Comparison of ENCODE assay signal across 10 cellular contexts in the genomic region with DNA sequence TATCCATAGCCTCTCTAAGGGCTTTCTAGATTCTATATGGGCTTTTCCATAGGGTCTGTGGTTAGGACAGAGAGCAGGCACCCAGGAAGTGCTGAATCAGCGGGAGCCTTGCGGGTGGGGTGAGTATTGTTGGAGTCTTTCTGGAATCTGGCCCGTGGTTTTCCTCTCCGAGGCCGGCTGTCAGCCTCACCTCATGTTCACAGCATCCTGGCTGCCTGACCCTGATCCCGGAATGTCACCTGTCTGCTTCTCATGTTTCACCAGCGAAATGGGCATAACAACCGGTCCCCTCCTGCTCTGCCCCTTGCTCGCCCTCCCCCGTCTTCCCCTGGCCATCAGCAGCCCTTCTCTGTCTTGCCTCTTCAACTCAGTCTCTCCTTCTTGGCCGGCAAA. TPM values are rescaled to one million over a fixed set of nuclear protein-coding genes. Genes with fewer than 3 reads are reported as not detected.
A peak's percentile ranks its signal among the peaks of the same experiment; 100 is the strongest.
DNase-seq lines count a peak whose midpoint lies in the region; ATAC-seq and TF ChIP-seq lines count a peak whose summit lies in the region.
"Had no signal": no experiment of that assay in that cellular context is flagged by ENCODE, and none has a peak within 500 bp of the region (broad histone marks: within the 10 kb centered on the region; RNA-seq: fewer than 3 reads in every experiment).

No MANE protein-coding gene starts in this region.

- TF ChIP-seq EP300 in Ishikawa (IDR thresholded peaks at IDR 0.05; ENCODE audit: borderline replicate concordance) = peak; percentile 90

- H3K9me3 Mint-ChIP-seq in CD8-positive, alpha-beta T cell = no peaks in the 10 kb centered on the region
- H3K9me3 Mint-ChIP-seq in natural killer cell = no peaks in the 10 kb centered on the region

- H3K36me3 ChIP-seq in CD8-positive, alpha-beta T cell (ENCODE audit: insufficient read depth, low read length) = no peaks in the 10 kb centered on the region

- DNase-seq in CD8-positive, alpha-beta T cell = no peak
- DNase-seq in natural killer cell (no peak), head of caudate nucleus (no peak), SKM-1 treated with dmso at 0.1 percent for 144 hours (lab: John Stamatoyannopoulos, UW; ENCODE audit: unreplicated experiment) (no peak), epidermal melanocyte (ENCODE audit: insufficient read length, low spot score) (no peak), NCI-H2081 (lab: John Stamatoyannopoulos, UW) (no peak)
- DNase-seq: NCI-H187, retina had no signal

- peaks cover 60% of the 10 kb centered on the region for H3K4me1 ChIP-seq in CD8-positive, alpha-beta T cell (ENCODE audit: insufficient read depth, low read length)

- no peaks in the 10 kb centered on the region for H3K9me3 ChIP-seq in CD8-positive, alpha-beta T cell (ENCODE audit: low read length)

- no peak; the same call in 1 of the 2 replicates for TF ChIP-seq RAD21 in Ishikawa (IDR thresholded peaks at IDR 0.05; ENCODE audit: low read depth)

- no peaks in the 10 kb centered on the region for H3K27me3 Mint-ChIP-seq in CD8-positive, alpha-beta T cell (ENCODE audit: low read depth)
- H3K27me3 Mint-ChIP-seq in natural killer cell (ENCODE audit: low read depth in 2 of 2) = no peaks in the 10 kb centered on the region

- H3K27ac ChIP-seq in CD8-positive, alpha-beta T cell (ENCODE audit: low read depth, low read length) = no peak overlapping the region
- peak overlapping the region; percentile 86 for H3K27ac ChIP-seq in cingulate gyrus (ENCODE audit: low read depth, low read length)

- peak overlapping the region; percentile 67 for H3K27ac Mint-ChIP-seq in CD8-positive, alpha-beta T cell
- H3K27ac Mint-ChIP-seq in natural killer cell = peak overlapping the region; percentile 74 to 88

- no peak overlapping the region for H3K4me3 ChIP-seq in CD8-positive, alpha-beta T cell (ENCODE audit: low read depth, low read length)

- H3K4me3 Mint-ChIP-seq in CD8-positive, alpha-beta T cell = peak overlapping the region; percentile 3
- peak overlapping the region; percentile 72 for H3K4me3 Mint-ChIP-seq in natural killer cell

- CTCF ChIA-PET in CD8-positive, alpha-beta T cell (lab: Charles Lee) = no interaction called here

- H3K36me3 Mint-ChIP-seq in CD8-positive, alpha-beta T cell = no peaks in the 10 kb centered on the region
- no peaks in the 10 kb centered on the region for H3K36me3 Mint-ChIP-seq in natural killer cell

- H3K4me1 Mint-ChIP-seq in CD8-positive, alpha-beta T cell (ENCODE audit: low read depth) = peaks cover 60% of the 10 kb centered on the region
- H3K4me1 Mint-ChIP-seq in natural killer cell = peaks cover 36 to 42% of the 10 kb centered on the region in 2 donors

- no peak for TF ChIP-seq CTCF in CD8-positive, alpha-beta T cell (IDR thresholded peaks at IDR 0.05)
- TF ChIP-seq CTCF in natural killer cell (IDR thresholded peaks at IDR 0.05) = no peak

- POLR2A ChIA-PET in CD8-positive, alpha-beta T cell (lab: Charles Lee) = no interaction called here

- intact Hi-C loops in CD8-positive, alpha-beta T cell (cut with DNase I, micrococcal nuclease) = no loop called here
- intact Hi-C loops in natural killer cell (cut with micrococcal nuclease) = no loop called here
- intact Hi-C loops in head of caudate nucleus (cut with DNase I) = no loop called here

- no peak for ATAC-seq in CD8-positive, alpha-beta T cell
- no peak for ATAC-seq in natural killer cell

- H3K27me3 ChIP-seq in CD8-positive, alpha-beta T cell (ENCODE audit: insufficient read depth, low read length) = no peaks in the 10 kb centered on the region

TF ChIP-seq in Ishikawa, 13 proteins besides CTCF, POLR2A, EP300 and RAD21:
- TF ChIP-seq TEAD4 (IDR thresholded peaks at IDR 0.05) (peak; percentile 95), TAF1 (IDR thresholded peaks at IDR 0.05; ENCODE audit: low read depth) (no peak), EGR1 (IDR thresholded peaks at IDR 0.05) (no peak), NFIC (IDR thresholded peaks at IDR 0.05) (peak; percentile 82), YY1 (IDR thresholded peaks at IDR 0.05; ENCODE audit: low read depth) (peak; percentile 53; the same call in 1 of the 2 replicates), CEBPB (IDR thresholded peaks at IDR 0.05) (0 out of 2 replicates have a peak, but pooled peaks have one; percentile 28), FOXM1 (IDR thresholded peaks at IDR 0.05; ENCODE audit: borderline replicate concordance, low read depth) (peak; percentile 24; the same call in 1 of the 2 replicates), CREB1 (IDR thresholded peaks at IDR 0.05; ENCODE audit: low read depth) (no peak), ZBTB7A (IDR thresholded peaks at IDR 0.05; ENCODE audit: low read depth) (no peak), TCF12 (IDR thresholded peaks at IDR 0.05; ENCODE audit: low read depth) (peak; percentile 82)
- TF ChIP-seq, protein P1, sequence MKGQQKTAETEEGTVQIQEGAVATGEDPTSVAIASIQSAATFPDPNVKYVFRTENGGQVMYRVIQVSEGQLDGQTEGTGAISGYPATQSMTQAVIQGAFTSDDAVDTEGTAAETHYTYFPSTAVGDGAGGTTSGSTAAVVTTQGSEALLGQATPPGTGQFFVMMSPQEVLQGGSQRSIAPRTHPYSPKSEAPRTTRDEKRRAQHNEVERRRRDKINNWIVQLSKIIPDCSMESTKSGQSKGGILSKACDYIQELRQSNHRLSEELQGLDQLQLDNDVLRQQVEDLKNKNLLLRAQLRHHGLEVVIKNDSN (IDR thresholded peaks at IDR 0.05) = 0 out of 2 replicates have a peak, but pooled peaks have one; percentile 25
- TF ChIP-seq, protein P2, sequence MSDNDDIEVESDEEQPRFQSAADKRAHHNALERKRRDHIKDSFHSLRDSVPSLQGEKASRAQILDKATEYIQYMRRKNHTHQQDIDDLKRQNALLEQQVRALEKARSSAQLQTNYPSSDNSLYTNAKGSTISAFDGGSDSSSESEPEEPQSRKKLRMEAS (IDR thresholded peaks at IDR 0.05) = peak; percentile 47
- TF ChIP-seq, protein P3, sequence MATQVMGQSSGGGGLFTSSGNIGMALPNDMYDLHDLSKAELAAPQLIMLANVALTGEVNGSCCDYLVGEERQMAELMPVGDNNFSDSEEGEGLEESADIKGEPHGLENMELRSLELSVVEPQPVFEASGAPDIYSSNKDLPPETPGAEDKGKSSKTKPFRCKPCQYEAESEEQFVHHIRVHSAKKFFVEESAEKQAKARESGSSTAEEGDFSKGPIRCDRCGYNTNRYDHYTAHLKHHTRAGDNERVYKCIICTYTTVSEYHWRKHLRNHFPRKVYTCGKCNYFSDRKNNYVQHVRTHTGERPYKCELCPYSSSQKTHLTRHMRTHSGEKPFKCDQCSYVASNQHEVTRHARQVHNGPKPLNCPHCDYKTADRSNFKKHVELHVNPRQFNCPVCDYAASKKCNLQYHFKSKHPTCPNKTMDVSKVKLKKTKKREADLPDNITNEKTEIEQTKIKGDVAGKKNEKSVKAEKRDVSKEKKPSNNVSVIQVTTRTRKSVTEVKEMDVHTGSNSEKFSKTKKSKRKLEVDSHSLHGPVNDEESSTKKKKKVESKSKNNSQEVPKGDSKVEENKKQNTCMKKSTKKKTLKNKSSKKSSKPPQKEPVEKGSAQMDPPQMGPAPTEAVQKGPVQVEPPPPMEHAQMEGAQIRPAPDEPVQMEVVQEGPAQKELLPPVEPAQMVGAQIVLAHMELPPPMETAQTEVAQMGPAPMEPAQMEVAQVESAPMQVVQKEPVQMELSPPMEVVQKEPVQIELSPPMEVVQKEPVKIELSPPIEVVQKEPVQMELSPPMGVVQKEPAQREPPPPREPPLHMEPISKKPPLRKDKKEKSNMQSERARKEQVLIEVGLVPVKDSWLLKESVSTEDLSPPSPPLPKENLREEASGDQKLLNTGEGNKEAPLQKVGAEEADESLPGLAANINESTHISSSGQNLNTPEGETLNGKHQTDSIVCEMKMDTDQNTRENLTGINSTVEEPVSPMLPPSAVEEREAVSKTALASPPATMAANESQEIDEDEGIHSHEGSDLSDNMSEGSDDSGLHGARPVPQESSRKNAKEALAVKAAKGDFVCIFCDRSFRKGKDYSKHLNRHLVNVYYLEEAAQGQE (IDR thresholded peaks at IDR 0.05; ENCODE audit: low read depth) = no peak

RNA-seq across cellular contexts. Expression of a gene that starts 36.5 kb away (rescaled TPM):
- total RNA-seq in CD8-positive, alpha-beta T cell = 100 to 1,000 TPM; 351 to 360 TPM
- total RNA-seq in natural killer cell = 100 to 1,000 TPM; 174 to 232 (median 200) TPM

RNA-seq across cellular contexts. Expression of a gene that starts 44.5 kb away (rescaled TPM):
- 10 to 100 TPM; 33.9 to 37.5 TPM for total RNA-seq in CD8-positive, alpha-beta T cell
- 10 to 100 TPM; 47.3 to 54.2 (median 48.7) TPM for total RNA-seq in natural killer cell
